ENCODE assay signal across 19 cellular contexts in genomic region chr1:109847251-109847650, GRCh38.
"Had no signal": no experiment of that assay in that cellular context is flagged by ENCODE, and none has a peak within 500 bp of the region (broad histone marks: within the 10 kb centered on the region; RNA-seq: fewer than 3 reads in every experiment).

No MANE protein-coding gene starts in this region.

- H3K27ac ChIP-seq: gastrocnemius medialis, left ventricle myocardium inferior, neutrophil, right atrium auricular region, suprapubic skin, tibial artery, upper lobe of right lung, vagina had no signal

- H3K4me1 Mint-ChIP-seq: naive B cell had no signal

- H3K9me3 ChIP-seq: gastrocnemius medialis, left ventricle myocardium inferior, neutrophil, right atrium auricular region, suprapubic skin, tibial artery, upper lobe of right lung, vagina had no signal

- ATAC-seq: esophagus mucosa; gastrocnemius medialis; stimulated activated naive CD8-positive, alpha-beta T cell treated with anti-CD3 and anti-CD28 coated beads, Interleukin-15, Interleukin-2, amounts not matched to agents 100 U/mL and 50 U/mL, for 24 hours; upper lobe of right lung had no signal

- H3K36me3 Mint-ChIP-seq: naive B cell had no signal

- H3K4me3 Mint-ChIP-seq: naive B cell, nephron had no signal

- H3K4me1 ChIP-seq: gastrocnemius medialis, suprapubic skin, tibial artery, upper lobe of right lung had no signal

- DNase-seq: effector memory CD4-positive, alpha-beta T cell; gastrocnemius medialis; islet precursor cell; left ventricle myocardium inferior; mesenchymal stem cell; midbrain; naive B cell; stimulated activated CD4-positive, alpha-beta T cell treated with anti-CD3 and anti-CD28 coated beads, Interleukin-2, amount 100 ng/mL, for 48 hours; stimulated activated naive CD8-positive, alpha-beta T cell treated with anti-CD3 and anti-CD28 coated beads, Interleukin-15, Interleukin-2, amounts not matched to agents 100 U/mL and 50 U/mL, for 24 hours; tibial artery; upper lobe of right lung had no signal

- H3K27ac Mint-ChIP-seq: naive B cell, nephron had no signal

- H3K4me3 ChIP-seq: gastrocnemius medialis, left ventricle myocardium inferior, lung, right atrium auricular region, smooth muscle cell, suprapubic skin, tibial artery, upper lobe of right lung, vagina had no signal

- H3K36me3 ChIP-seq: gastrocnemius medialis, left ventricle myocardium inferior, neutrophil, right atrium auricular region, suprapubic skin, tibial artery, upper lobe of right lung, vagina had no signal

- H3K27me3 ChIP-seq: gastrocnemius medialis, neutrophil, right atrium auricular region, suprapubic skin, tibial artery, upper lobe of right lung, vagina had no signal
